10 cellular contexts compared by ENCODE assay signal in genomic region chr12:132554857-132555630, GRCh38. TPM values are rescaled to one million over a fixed set of nuclear protein-coding genes. Genes with fewer than 3 reads are reported as not detected.
DNase-seq lines count a peak whose midpoint lies in the region; ATAC-seq, FAIRE-seq and TF ChIP-seq lines count a peak whose summit lies in the region.
"Had no signal": no experiment of that assay in that cellular context is flagged by ENCODE, and none has a peak within 500 bp of the region (broad histone marks: within the 10 kb centered on the region; RNA-seq: fewer than 3 reads in every experiment).

No MANE protein-coding gene starts in this region.

- H3K79me1 ChIP-seq in H9 (ENCODE audit: insufficient read depth, low read depth, low read length, poor library complexity, severe bottlenecking): no peaks in the 10 kb centered on the region

- H3K4me1 ChIP-seq in H9 (ENCODE audit: insufficient read depth, low read length) (no peaks in the 10 kb centered on the region), HepG2 (ENCODE audit: insufficient read depth, low read length) (peaks cover 21% of the 10 kb centered on the region)

- H3K4me3 ChIP-seq in HepG2 (replicated peaks in 1 of 3; ENCODE audit: insufficient read depth in 1 of 3, low read depth in 2 of 3, low read length in 3 of 3): no peak overlapping the region
- H3K4me3 ChIP-seq: skin epidermis had no signal

- no TSS peak for BruUV-seq in HepG2 (replicated peaks; lab: Mats Ljungman, UMichigan)

- WGBS in H9 (ENCODE audit: extremely low coverage, insufficient read length, low lambda C conversion rate): no CpG with 5 or more reads among the region's 53 CpGs
- 91% methylated on average over 16 of the region's 53 CpGs for WGBS in HepG2 (ENCODE audit: low lambda C conversion rate)

- H3K36me3 ChIP-seq in HepG2 (replicated peaks in 1 of 2; ENCODE audit: control insufficient read depth in 1 of 2, insufficient read depth in 2 of 2, low read length in 2 of 2): no peaks in the 10 kb centered on the region

- no peak overlapping the region for H4K91ac ChIP-seq in H9 (ENCODE audit: insufficient read length, low read depth, low read length)

- H3K27ac Mint-ChIP-seq in H9: no peak overlapping the region
- no peak overlapping the region for H3K27ac Mint-ChIP-seq in activated CD4-positive, alpha-beta memory T cell treated with anti-CD3 and anti-CD28 coated beads, Interleukin-2, amount 10 ng/mL, durations not matched to agents 7 days and 5 days

- H2BK20ac ChIP-seq in H9 (ENCODE audit: low read depth, low read length, poor library complexity, severe bottlenecking): no peak overlapping the region

- H2AFZ ChIP-seq in H9 (ENCODE audit: low read length) (no peak overlapping the region), HepG2 (ENCODE audit: low read length) (no peak overlapping the region)

- H3K9me3 Mint-ChIP-seq in H9: no peaks in the 10 kb centered on the region
- no peaks in the 10 kb centered on the region for H3K9me3 Mint-ChIP-seq in activated CD4-positive, alpha-beta memory T cell treated with anti-CD3 and anti-CD28 coated beads, Interleukin-2, amount 10 ng/mL, durations not matched to agents 7 days and 5 days

- no peak overlapping the region for H3K4me3 Mint-ChIP-seq in H9
- H3K4me3 Mint-ChIP-seq in activated CD4-positive, alpha-beta memory T cell treated with anti-CD3 and anti-CD28 coated beads, Interleukin-2, amount 10 ng/mL, durations not matched to agents 7 days and 5 days: no peak overlapping the region

- no peak overlapping the region for H3K4me2 ChIP-seq in H9 (ENCODE audit: insufficient read depth, insufficient read length, low read length)
- no peak overlapping the region for H3K4me2 ChIP-seq in HepG2 (ENCODE audit: low read depth, low read length)

- H3K4ac ChIP-seq in H9 (ENCODE audit: low read depth, low read length): no peak overlapping the region

- POLR2A ChIA-PET in activated CD4-positive, alpha-beta memory T cell treated with anti-CD3 and anti-CD28 coated beads, Interleukin-2, amount 10 ng/mL, durations not matched to agents 7 days and 5 days (lab: Charles Lee): no interaction called here
- POLR2A ChIA-PET in HepG2 (lab: Yijun Ruan, JAX): no interaction called here

- no peaks in the 10 kb centered on the region for H3K23me2 ChIP-seq in H9 (ENCODE audit: insufficient read length, low read depth, low read length, poor library complexity, severe bottlenecking)

- in situ Hi-C loops in HepG2 (cut with HindIII; ENCODE audit: extremely low pct_ligation_motif_present, low pct_unique_long_range_greater_than_20kb): loop anchor here (5.0 kb wide), 1 partner anchor 138 kb away; no protein-coding TSS in a partner anchor

- H3K36me3 Mint-ChIP-seq in H9 (ENCODE audit: insufficient read depth in 1 of 3, low read depth in 3 of 3): peaks cover 0 to 2% (median 0%) of the 10 kb centered on the region in 3 experiments; a peak in 2 of 7 replicates
- no peaks in the 10 kb centered on the region for H3K36me3 Mint-ChIP-seq in activated CD4-positive, alpha-beta memory T cell treated with anti-CD3 and anti-CD28 coated beads, Interleukin-2, amount 10 ng/mL, durations not matched to agents 7 days and 5 days (ENCODE audit: low read depth)

- TF ChIP-seq CTCF in H9 (conservative IDR thresholded peaks at IDR 0.05) (peak; percentile 60), HepG2 (CRISPR knock-in tag; IDR thresholded peaks at IDR 0.05) (peak; percentile 62)

- H4K8ac ChIP-seq in H9 (replicated peaks; ENCODE audit: insufficient read length, low read depth, low read length): no peak overlapping the region

- no peak overlapping the region for H2BK120ac ChIP-seq in H9 (ENCODE audit: low read depth, low read length, poor library complexity, severe bottlenecking)

- H3K27me3 ChIP-seq in H9 (ENCODE audit: insufficient read depth, low read length) (peaks cover 13% of the 10 kb centered on the region; the same call in 1 of the 2 replicates), HepG2 (ENCODE audit: control insufficient read depth in 1 of 2, insufficient read depth in 2 of 2, low read length in 2 of 2) (no peaks in the 10 kb centered on the region)

- no peak overlapping the region for H4K5ac ChIP-seq in H9 (ENCODE audit: insufficient read length, low read depth, low read length)

- TF ChIP-seq RAD21 in HepG2 (CRISPR knock-in tag; IDR thresholded peaks at IDR 0.05): no peak

- peak; percentile 23 for DNase-seq in COLO829 (ENCODE audit: low spot score)
- DNase-seq in H9: no peak
- DNase-seq in activated CD4-positive, alpha-beta memory T cell treated with anti-CD3 and anti-CD28 coated beads, Interleukin-2, amount 10 ng/mL, durations not matched to agents 7 days and 5 days: peak; percentile 32
- DNase-seq in HepG2 (ENCODE audit: low spot score): peak; percentile 16
- no peak for DNase-seq in posterior vena cava (ENCODE audit: low spot score)
- no peak for DNase-seq in NCI-H446 (lab: John Stamatoyannopoulos, UW)
- DNase-seq: amygdala, SW 1271 had no signal

- H2BK5ac ChIP-seq in H9 (ENCODE audit: insufficient read length, low read length): no peak overlapping the region

- H3K18ac ChIP-seq in H9 (ENCODE audit: insufficient read length, low read depth, low read length): no peak overlapping the region

- intact Hi-C loops in HepG2 (cut with micrococcal nuclease; ENCODE audit: unreplicated experiment): no loop called here
- intact Hi-C loops in posterior vena cava (cut with DNase I): no loop called here

- no peak for TF ChIP-seq POLR2A in HepG2 (IDR thresholded peaks at IDR 0.05; ENCODE audit: insufficient read depth in 1 of 2, low read depth in 2 of 2, low read length in 2 of 2)
- TF ChIP-seq POLR2A in GM18505 (IDR thresholded peaks at IDR 0.05; ENCODE audit: borderline replicate concordance, extremely low read depth, insufficient read depth, insufficient read length): no peak

- H3K23ac ChIP-seq in H9 (ENCODE audit: insufficient read length, low read depth, low read length): no peak overlapping the region

- no peak overlapping the region for H3K56ac ChIP-seq in H9 (ENCODE audit: insufficient read length, low read depth, low read length)

- H3K14ac ChIP-seq in H9 (ENCODE audit: insufficient read depth, low read length): no peak overlapping the region

- no peak overlapping the region for H2BK15ac ChIP-seq in H9 (ENCODE audit: low read depth, low read length)

- no peak for TF ChIP-seq EP300 in HepG2 (IDR thresholded peaks at IDR 0.05; ENCODE audit: low read depth in 2 of 2, low read length in 2 of 2)
- no peak for TF ChIP-seq EP300 in HepG2 (CRISPR knock-in tag; IDR thresholded peaks at IDR 0.05; ENCODE audit: borderline replicate concordance)

- FAIRE-seq in HepG2 (lab: Jason Lieb, UNC): no peak

- H2AK5ac ChIP-seq in H9 (ENCODE audit: insufficient read length, low read length): no peak overlapping the region

- no peak for ATAC-seq in HepG2
- no peak for ATAC-seq in GM18505 (IDR thresholded peaks at IDR 0.05; ENCODE audit: unreplicated experiment)

- H4K20me1 ChIP-seq in H9 (ENCODE audit: control insufficient read depth, insufficient read depth, insufficient read length) (no peaks in the 10 kb centered on the region), HepG2 (ENCODE audit: insufficient read depth, low read length) (no peaks in the 10 kb centered on the region)

- H3K9me3 ChIP-seq in H9 (ENCODE audit: control insufficient read depth, low read depth, low read length) (no peaks in the 10 kb centered on the region), HepG2 (ENCODE audit: low read length) (no peaks in the 10 kb centered on the region)

- CTCF ChIA-PET in activated CD4-positive, alpha-beta memory T cell treated with anti-CD3 and anti-CD28 coated beads, Interleukin-2, amount 10 ng/mL, durations not matched to agents 7 days and 5 days (lab: Charles Lee): interaction anchor here (1.2 kb wide), 1 partner anchor 137 kb away, joined by 3 read pairs; no protein-coding TSS in a partner anchor
- CTCF ChIA-PET in HepG2 (lab: Yijun Ruan, JAX; ENCODE audit: low intra/inter-chr PET ratio, low total read pairs): interaction anchor here (1.0 kb wide), 1 partner anchor 140 kb away, joined by 3 read pairs; no protein-coding TSS in a partner anchor

- no peak overlapping the region for H3K27ac ChIP-seq in H9 (ENCODE audit: insufficient read length, low read depth, low read length)
- no peak overlapping the region for H3K27ac ChIP-seq in HepG2 (ENCODE audit: extremely low read length, insufficient read depth, low read length)
- H3K27ac ChIP-seq: skin epidermis had no signal

- H3K79me2 ChIP-seq in H9 (ENCODE audit: insufficient read depth, low read length) (no peaks in the 10 kb centered on the region), HepG2 (ENCODE audit: insufficient read depth, low read length) (no peaks in the 10 kb centered on the region)

- H3K27me3 Mint-ChIP-seq in H9 (ENCODE audit: low read depth): peaks cover 93% of the 10 kb centered on the region
- H3K27me3 Mint-ChIP-seq in activated CD4-positive, alpha-beta memory T cell treated with anti-CD3 and anti-CD28 coated beads, Interleukin-2, amount 10 ng/mL, durations not matched to agents 7 days and 5 days: peaks cover 13% of the 10 kb centered on the region

- H3K4me1 Mint-ChIP-seq in H9: peaks cover 5 to 10% of the 10 kb centered on the region in 2 experiments
- peaks cover 6% of the 10 kb centered on the region for H3K4me1 Mint-ChIP-seq in activated CD4-positive, alpha-beta memory T cell treated with anti-CD3 and anti-CD28 coated beads, Interleukin-2, amount 10 ng/mL, durations not matched to agents 7 days and 5 days

- H2BK12ac ChIP-seq in H9 (ENCODE audit: insufficient read length, low read depth, low read length): no peak overlapping the region

- no peak overlapping the region for H3T11ph ChIP-seq in H9 (ENCODE audit: low read length)

- H3K9ac ChIP-seq in H9 (ENCODE audit: extremely low read depth, insufficient read length, low read length) (no peak overlapping the region), HepG2 (ENCODE audit: insufficient read depth, low read depth, low read length) (no peak overlapping the region)

RNA-seq across cellular contexts. Expression of gene LRCOL1, which starts 55.3 kb away (rescaled TPM):
- total RNA-seq in H9 (2021) (not detected in 2 replicates), HepG2 (2016; rRNA removed; fragmentation: Illumina TruSeq; extraction: Trizol) (not detected in 2 replicates), posterior vena cava (under 1 TPM; 0.62 to 0.65 TPM)
- not detected for total RNA-seq in activated CD4-positive, alpha-beta memory T cell treated with anti-CD3 and anti-CD28 coated beads, Interleukin-2, amount 10 ng/mL, durations not matched to agents 7 days and 5 days
- not detected in 2 replicates for total RNA-seq in HepG2 (2016; cell fraction: cytosol; rRNA removed; fragmentation: Illumina TruSeq; extraction: Trizol; ENCODE audit: low read depth)
- not detected in 2 replicates for total RNA-seq in HepG2 (2016; cell fraction: insoluble cytoplasmic fraction; rRNA removed; fragmentation: Illumina TruSeq; extraction: Trizol)
- total RNA-seq in HepG2 (2016; cell fraction: membrane; rRNA removed; fragmentation: Illumina TruSeq; extraction: Trizol): not detected in 2 replicates
- total RNA-seq in HepG2 (2016; cell fraction: nucleus; rRNA removed; fragmentation: Illumina TruSeq; extraction: Trizol): not detected in 2 replicates
- polyA plus RNA-seq in HepG2 (2011; rRNA removed): 0.14 TPM in 1 of 2 replicates, not detected in the other
- polyA plus RNA-seq in HepG2 (2011; cell fraction: cytosol; rRNA removed): 0.05 and 0.09 TPM in 2 replicates
- polyA plus RNA-seq in HepG2 (2011; cell fraction: nucleus; rRNA removed): 0.57 TPM in 1 of 2 replicates, not detected in the other
- not detected in 2 replicates for polyA plus RNA-seq in HepG2 (2012)
- not detected in 2 replicates for polyA plus RNA-seq in HepG2 (2016; cell fraction: cytosol; fragmentation: Illumina TruSeq; extraction: Trizol; ENCODE audit: low read depth)
- not detected in 2 replicates for polyA plus RNA-seq in HepG2 (2016; cell fraction: insoluble cytoplasmic fraction; fragmentation: Illumina TruSeq; extraction: Trizol; ENCODE audit: low read depth)
- not detected in 2 replicates for polyA plus RNA-seq in HepG2 (2016; cell fraction: membrane; fragmentation: Illumina TruSeq; extraction: Trizol; ENCODE audit: low read depth)
- polyA plus RNA-seq in HepG2 (2016; cell fraction: nucleus; fragmentation: Illumina TruSeq; extraction: Trizol; ENCODE audit: insufficient read depth, low read depth): not detected in 2 replicates
- not detected in 2 replicates for polyA minus RNA-seq in HepG2 (2011; rRNA and poly(A)+ RNA removed; ENCODE audit: low replicate concordance)
- not detected in 2 replicates for polyA minus RNA-seq in HepG2 (2011; cell fraction: cytosol; rRNA and poly(A)+ RNA removed)
- not detected in 2 replicates for polyA minus RNA-seq in HepG2 (2011; cell fraction: nucleus; rRNA and poly(A)+ RNA removed)

Comparison
In these comparisons a context has a peak if more than half of its experiments do, and no peak if none do; other contexts are left out.
1. DNase-seq: peak in COLO829 (single experiment), activated CD4-positive, alpha-beta memory T cell treated with anti-CD3 and anti-CD28 coated beads, Interleukin-2, amount 10 ng/mL, durations not matched to agents 7 days and 5 days (single experiment) and HepG2 (single experiment); none in H9 (single experiment), posterior vena cava (single experiment) and NCI-H446 (0 of 2).